Comparison of ENCODE assay signal across 8 cellular contexts in the genomic region with DNA sequence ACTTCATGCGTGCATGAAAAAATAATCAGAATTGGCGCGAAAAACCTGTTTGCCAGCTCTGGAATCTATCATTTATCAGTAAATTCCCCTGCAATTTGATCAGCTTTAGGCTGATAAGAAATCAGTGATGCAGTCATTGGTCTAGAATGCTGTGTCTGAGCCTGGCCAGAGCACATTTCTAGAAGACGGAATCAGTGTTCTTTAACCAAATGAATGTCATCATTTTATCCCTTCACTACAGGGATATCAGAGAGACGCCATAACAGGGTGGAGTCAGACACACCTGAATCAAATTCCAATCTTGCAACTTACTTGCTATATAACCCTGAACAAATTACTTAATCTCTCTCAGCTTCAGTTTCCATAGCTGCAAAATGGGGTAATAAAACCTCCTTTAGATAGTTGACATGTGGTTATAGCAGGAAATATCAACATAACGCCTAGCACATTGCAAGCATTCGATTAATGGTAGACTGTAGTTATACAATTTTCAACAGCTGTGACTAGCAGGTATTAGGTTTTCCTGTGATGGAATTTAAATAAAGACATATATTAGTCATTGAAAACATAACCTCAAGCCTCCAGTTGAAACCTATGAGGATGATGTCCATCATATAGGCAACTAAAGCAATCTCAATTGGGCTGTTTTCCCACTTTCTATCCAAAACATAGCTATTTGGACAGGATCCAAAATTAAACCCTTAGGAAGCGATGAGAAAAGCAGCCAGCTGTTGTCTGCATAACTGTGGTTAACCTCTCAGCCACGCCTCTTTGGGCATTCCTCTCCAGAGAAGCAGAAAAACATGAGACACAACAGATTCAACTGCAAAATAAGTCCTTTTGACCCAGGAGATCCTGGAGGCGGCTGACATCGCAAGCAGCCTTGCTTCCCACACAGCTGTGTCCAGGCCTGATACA. TPM values are rescaled to one million over a fixed set of nuclear protein-coding genes. Genes with fewer than 3 reads are reported as not detected.
DNase-seq lines count a peak whose midpoint lies in the region; ATAC-seq, FAIRE-seq and TF ChIP-seq lines count a peak whose summit lies in the region.

No MANE protein-coding gene starts in this region.

- no peak for ATAC-seq in GM18858 (IDR thresholded peaks at IDR 0.05; ENCODE audit: unreplicated experiment)

- CTCF ChIA-PET in H1 (lab: Charles Lee; ENCODE audit: partially characterized antibody) = interaction anchor here (1.2 to 1.6 kb wide), 4 partner anchors 16 to 213 kb away, joined by 3 to 6 read pairs (median 3); no protein-coding TSS in a partner anchor

- TF ChIP-seq CTCF in HFF-Myc (IDR thresholded peaks at IDR 0.05; ENCODE audit: low read depth, low read length, missing control alignments) (no peak), H1 (IDR thresholded peaks at IDR 0.05; ENCODE audit: control extremely low read depth in 1 of 3, insufficient read depth in 1 of 3, low read depth in 1 of 3, low read length in 3 of 3) (no peak), spleen (IDR thresholded peaks at IDR 0.05 in 8 of 11, conservative IDR thresholded peaks at IDR 0.05 in 3 of 11) (no peak), sigmoid colon (IDR thresholded peaks at IDR 0.05) (no peak)

- H3K27me3 ChIP-seq in H1 (replicated peaks in 1 of 4; ENCODE audit: control insufficient read depth in 3 of 4, extremely low read depth in 1 of 4, insufficient read depth in 3 of 4, low read length in 3 of 4) (no peaks in the 10 kb centered on the region), spleen (replicated peaks in 1 of 7) (no peaks in the 10 kb centered on the region), sigmoid colon (no peaks in the 10 kb centered on the region)

- H2BK5ac ChIP-seq in H1 (ENCODE audit: low read depth, low read length) = no peak overlapping the region

- in situ Hi-C loops in ACHN (cut with HindIII; ENCODE audit: low pct_ligation_motif_present, low pct_unique_long_range_greater_than_20kb, low sequenced_read_pairs) = no loop called here

- H2BK20ac ChIP-seq in H1 (ENCODE audit: low read length) = no peak overlapping the region

- H3K18ac ChIP-seq in H1 (ENCODE audit: extremely low read depth, low read length) = no peak overlapping the region

- H3K9ac ChIP-seq in H1 (replicated peaks in 1 of 4; ENCODE audit: extremely low read depth in 1 of 4, low read depth in 3 of 4, low read length in 3 of 4) = no peak overlapping the region

- H4K5ac ChIP-seq in H1 (ENCODE audit: insufficient read length, low read depth, low read length) = no peak overlapping the region

- H3K23ac ChIP-seq in H1 (ENCODE audit: insufficient read length) = no peak overlapping the region

- no peak overlapping the region for H3K56ac ChIP-seq in H1 (replicated peaks; ENCODE audit: insufficient read length, low read depth, low read length)

- no peak for FAIRE-seq in H1 (lab: Jason Lieb, UNC)

- H2AFZ ChIP-seq in H1 (ENCODE audit: low read length) = 0 out of 2 replicates have a peak overlapping the region, but pooled peaks have one; percentile 23

- H3K9me3 ChIP-seq in H1 (ENCODE audit: insufficient read depth in 2 of 2, low read depth in 1 of 2, low read length in 1 of 2) = no peaks in the 10 kb centered on the region
- no peaks in the 10 kb centered on the region for H3K9me3 ChIP-seq in spleen
- H3K9me3 ChIP-seq in sigmoid colon = no peaks in the 10 kb centered on the region

- no peak overlapping the region for H4K91ac ChIP-seq in H1 (replicated peaks; ENCODE audit: insufficient read length, low read length)

- H3K27ac ChIP-seq in H1 (ENCODE audit: low read depth, low read length) (no peak overlapping the region), spleen (peak overlapping the region in 6 of 8 donors; percentile 12 to 63 (median 41)), sigmoid colon (no peak overlapping the region)

- no peaks in the 10 kb centered on the region for H4K20me1 ChIP-seq in H1 (replicated peaks in 1 of 2; ENCODE audit: control insufficient read depth in 1 of 2, insufficient read depth in 2 of 2, low read length in 2 of 2)

- H4K8ac ChIP-seq in H1 (ENCODE audit: extremely low read depth, insufficient read depth, low read length) = no peak overlapping the region

- H2AK5ac ChIP-seq in H1 (ENCODE audit: low read depth, low read length) = no peak overlapping the region

- peaks cover 0 to 4% (median 1%) of the 10 kb centered on the region in 4 experiments; a peak in 2 of 7 replicates for H3K4me1 ChIP-seq in H1 (replicated peaks in 1 of 4; ENCODE audit: control insufficient read depth in 3 of 4, insufficient read depth in 4 of 4, low read length in 3 of 4)
- H3K4me1 ChIP-seq in spleen = peaks cover 0 to 17% (median 8%) of the 10 kb centered on the region in 6 donors
- no peaks in the 10 kb centered on the region for H3K4me1 ChIP-seq in sigmoid colon

- H2BK120ac ChIP-seq in H1 (replicated peaks; ENCODE audit: low read depth, low read length) = no peak overlapping the region

- no peak overlapping the region; the same call in 1 of the 2 replicates for H3K4me3 ChIP-seq in HFF-Myc (replicated peaks; ENCODE audit: low read depth, low read length)
- no peak overlapping the region for H3K4me3 ChIP-seq in H1 (ENCODE audit: extremely low read depth in 1 of 4, insufficient read depth in 2 of 4, low read depth in 3 of 4, low read length in 4 of 4)
- H3K4me3 ChIP-seq in spleen = peak overlapping the region in 2 of 8 donors; percentile 2 to 52
- H3K4me3 ChIP-seq in sigmoid colon = no peak overlapping the region

- TF ChIP-seq POLR2A in H1 (IDR thresholded peaks at IDR 0.05; ENCODE audit: control extremely low read depth in 1 of 2, low read depth in 2 of 2, low read length in 2 of 2) (no peak), spleen (IDR thresholded peaks at IDR 0.05) (no peak), sigmoid colon (IDR thresholded peaks at IDR 0.05) (no peak)

- H2BK12ac ChIP-seq in H1 (ENCODE audit: low read depth, low read length) = no peak overlapping the region

- POLR2A ChIA-PET in H1 (lab: Charles Lee; ENCODE audit: partially characterized antibody) = no interaction called here

- H3K4me2 ChIP-seq in H1 (ENCODE audit: insufficient read depth in 1 of 2, low read depth in 2 of 2, low read length in 2 of 2) = no peak overlapping the region

- H3K79me2 ChIP-seq in H1 (ENCODE audit: control insufficient read depth in 1 of 2, insufficient read depth in 2 of 2, low read length in 2 of 2) = no peaks in the 10 kb centered on the region

- DNase-seq in ACHN (peak; percentile 65), HFF-Myc (ENCODE audit: extremely low read depth, low read depth) (peak; percentile 84), T1000 (lab: John Stamatoyannopoulos, UW) (peak; percentile 8), H1 (ENCODE audit: low read depth in 1 of 2, low spot score in 2 of 2) (no peak), spleen (no peak), head of caudate nucleus (no peak), sigmoid colon (no peak)

- H3K36me3 ChIP-seq in H1 (ENCODE audit: control insufficient read depth in 2 of 4, insufficient read depth in 4 of 4, low read length in 3 of 4) = no peaks in the 10 kb centered on the region
- H3K36me3 ChIP-seq in spleen = no peaks in the 10 kb centered on the region
- no peaks in the 10 kb centered on the region for H3K36me3 ChIP-seq in sigmoid colon

- H3K79me1 ChIP-seq in H1 (ENCODE audit: low read depth, low read length) = no peaks in the 10 kb centered on the region

- intact Hi-C loops in spleen (cut with DNase I; ENCODE audit: low total_unique reads) (no loop called here), head of caudate nucleus (cut with DNase I) (no loop called here), sigmoid colon (cut with DNase I) (no loop called here)

- no peak overlapping the region for H3K14ac ChIP-seq in H1 (ENCODE audit: insufficient read length)

- TF ChIP-seq EP300 in H1 (IDR thresholded peaks at IDR 0.05; ENCODE audit: borderline replicate concordance in 1 of 2, low read depth in 2 of 2, low read length in 2 of 2) (no peak), sigmoid colon (IDR thresholded peaks at IDR 0.05) (no peak)

- H3K4ac ChIP-seq in H1 (replicated peaks; ENCODE audit: insufficient read length, low read depth, low read length) = no peak overlapping the region

- TF ChIP-seq RAD21 in H1 (IDR thresholded peaks at IDR 0.05 in 1 of 2, conservative IDR thresholded peaks at IDR 0.05 in 1 of 2; ENCODE audit: low read depth in 2 of 2, low read length in 2 of 2) = no peak

- 91% methylated on average over 11 of the region's 11 CpGs; no CpG with 5 or more reads in 1 of the 2 experiments for WGBS in H1 (ENCODE audit: extremely low coverage in 1 of 2, insufficient coverage in 1 of 2, insufficient read length in 1 of 2, insufficient replicate concordance in 2 of 2, low coverage in 1 of 2, low lambda C conversion rate in 2 of 2, missing lambda C conversion rate in 1 of 2), 2 experiments
- 40 to 51% (median 48%) methylated on average over 11 of the region's 11 CpGs for WGBS in spleen, 5 donors
- WGBS in sigmoid colon, 2 donors = 25 to 44% methylated on average over 11 of the region's 11 CpGs

- H2BK15ac ChIP-seq in H1 (ENCODE audit: low read length) = no peak overlapping the region

- no peaks in the 10 kb centered on the region for H3K23me2 ChIP-seq in H1 (ENCODE audit: low read depth, low read length)

TF ChIP-seq in H1, 55 proteins besides CTCF, POLR2A, EP300 and RAD21 (continues in another document):
- TF ChIP-seq, protein P1, sequence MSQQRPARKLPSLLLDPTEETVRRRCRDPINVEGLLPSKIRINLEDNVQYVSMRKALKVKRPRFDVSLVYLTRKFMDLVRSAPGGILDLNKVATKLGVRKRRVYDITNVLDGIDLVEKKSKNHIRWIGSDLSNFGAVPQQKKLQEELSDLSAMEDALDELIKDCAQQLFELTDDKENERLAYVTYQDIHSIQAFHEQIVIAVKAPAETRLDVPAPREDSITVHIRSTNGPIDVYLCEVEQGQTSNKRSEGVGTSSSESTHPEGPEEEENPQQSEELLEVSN (IDR thresholded peaks at IDR 0.05) = no peak
- TF ChIP-seq CBX5 (IDR thresholded peaks at IDR 0.05; ENCODE audit: low read depth, low read length) (no peak), SIX5 (IDR thresholded peaks at IDR 0.05; ENCODE audit: low read depth, low read length) (no peak), BACH1 (IDR thresholded peaks at IDR 0.05; ENCODE audit: low read length) (no peak), KDM5A (IDR thresholded peaks at IDR 0.05; ENCODE audit: low read length) (no peak), BRCA1 (IDR thresholded peaks at IDR 0.05; ENCODE audit: low read depth, low read length) (no peak)

RNA-seq across cellular contexts. Expression of a gene that starts 51.6 kb away (rescaled TPM):
- total RNA-seq in H1 (2021; fragmentation: NEBNext Ultra II Directional; extraction: Animal tissue kit (Norgen Biotek cat#: 25700)) = 15.3 and 16.1 TPM in 2 replicates
- 4.3 and 5.3 TPM in 2 replicates for polyA plus RNA-seq in H1 (2011; rRNA removed)
- 6.4 TPM for polyA plus RNA-seq in H1 (2011; cell fraction: cytosol; rRNA removed)
- polyA plus RNA-seq in H1 (2011; cell fraction: nucleus; rRNA removed) = 5.3 TPM
- 5.3 to 12.1 TPM (median 7.2 TPM) in 4 replicates for polyA plus RNA-seq in H1 (2012, experiment 1 of 2)
- polyA plus RNA-seq in H1 (2012, experiment 2 of 2) = 1.1 TPM
- 11.0 TPM for polyA plus RNA-seq in H1 (2013, experiment 1 of 2)
- polyA plus RNA-seq in H1 (2013, experiment 2 of 2) = 9.8 TPM
- polyA minus RNA-seq in H1 (2011; rRNA and poly(A)+ RNA removed) = 5.7 and 8.0 TPM in 2 replicates
- 7.8 TPM for polyA minus RNA-seq in H1 (2011; cell fraction: cytosol; rRNA and poly(A)+ RNA removed)
- 16.9 TPM for polyA minus RNA-seq in H1 (2011; cell fraction: nucleus; rRNA and poly(A)+ RNA removed)
- total RNA-seq in spleen = 10 to 100 TPM; 26.0 to 39.1 (median 35.5) TPM
- 10 to 100 TPM; 10.2 to 17.0 (median 14.6) TPM for polyA plus RNA-seq in spleen
- total RNA-seq in sigmoid colon = 10 to 100 TPM; 35.6 to 44.6 (median 40.6) TPM
- polyA plus RNA-seq in sigmoid colon = 10 to 100 TPM; 19.1 to 48.6 (median 43.2) TPM

Comparison
In these comparisons a context has a peak if more than half of its experiments do, and no peak if none do; other contexts are left out.
1. DNase-seq: peak in ACHN (single experiment), HFF-Myc (single experiment) and T1000 (single experiment); none in H1 (0 of 2), spleen (single experiment), head of caudate nucleus (0 of 42) and sigmoid colon (single experiment).
2. H3K27ac ChIP-seq: peak in spleen (6 of 8); none in H1 (single experiment) and sigmoid colon (0 of 4).